Comparison of ENCODE assay signal across 8 cellular contexts in the genomic region with DNA sequence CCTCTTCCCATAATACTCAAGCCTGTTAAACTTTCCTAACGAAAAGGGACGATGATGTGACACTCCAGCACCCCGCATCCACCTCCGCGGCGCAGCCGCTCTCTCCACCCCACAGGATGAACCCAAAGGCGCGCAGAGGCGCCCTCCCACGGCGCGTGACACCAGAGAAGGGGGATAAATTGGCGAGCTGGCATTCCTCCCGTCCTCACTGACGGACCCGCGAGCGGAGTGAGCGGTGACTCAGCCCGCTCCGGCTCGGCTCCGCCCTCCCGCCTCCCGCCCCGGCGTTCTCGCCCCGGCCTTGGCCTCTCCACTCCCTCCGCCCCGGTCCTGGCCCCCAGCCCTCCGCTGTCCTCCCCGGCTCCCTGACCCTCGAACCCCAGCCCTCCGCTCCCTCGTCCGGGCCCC. TPM values are rescaled to one million over a fixed set of nuclear protein-coding genes. Genes with fewer than 3 reads are reported as not detected.
A peak's percentile ranks its signal among the peaks of the same experiment; 100 is the strongest.
DNase-seq lines count a peak whose midpoint lies in the region; ATAC-seq and TF ChIP-seq lines count a peak whose summit lies in the region.

No MANE protein-coding gene starts in this region.

- H3K36me3 ChIP-seq in BE2C = peaks cover 5% of the 10 kb centered on the region

- peak; percentile 13; the same call in 1 of the 2 replicates for TF ChIP-seq CTCF in BE2C (IDR thresholded peaks at IDR 0.05; ENCODE audit: low read depth, low read length)

- peak; percentile 89 for DNase-seq in BE2C
- peak; percentile 40 for DNase-seq in NCI-H510A treated with DMSO at 0.1 percent for 48 hours (lab: John Stamatoyannopoulos, UW)
- DNase-seq in activated CD8-positive, alpha-beta T cell treated with anti-CD3 and anti-CD28 coated beads, Interleukin-2, amount 10 ng/mL, durations not matched to agents 7 days and 5 days = peak; percentile 65
- peak; percentile 39 to 51 (median 48) for DNase-seq in effector memory CD8-positive, alpha-beta T cell
- peak; percentile 96 for DNase-seq in mesenteric fat pad (ENCODE audit: low spot score)
- peak; percentile 23 for DNase-seq in stimulated activated CD8-positive, alpha-beta memory T cell treated with anti-CD3 and anti-CD28 coated beads, Interleukin-15, amount 100 ng/mL, for 1 hour (ENCODE audit: low read depth)

- H3K4me3 ChIP-seq in BE2C (ENCODE audit: low read depth, low read length) = peak overlapping the region; percentile 82

- no peaks in the 10 kb centered on the region for H3K27me3 Mint-ChIP-seq in activated CD8-positive, alpha-beta T cell treated with anti-CD3 and anti-CD28 coated beads, Interleukin-2, amount 10 ng/mL, durations not matched to agents 7 days and 5 days (ENCODE audit: low read depth)
- peaks cover 0 to 1% of the 10 kb centered on the region in 2 donors for H3K27me3 Mint-ChIP-seq in effector memory CD8-positive, alpha-beta T cell

- no peaks in the 10 kb centered on the region for H3K27me3 ChIP-seq in BE2C

- no peaks in the 10 kb centered on the region for H3K9me3 Mint-ChIP-seq in activated CD8-positive, alpha-beta T cell treated with anti-CD3 and anti-CD28 coated beads, Interleukin-2, amount 10 ng/mL, durations not matched to agents 7 days and 5 days (ENCODE audit: insufficient read depth)
- H3K9me3 Mint-ChIP-seq in effector memory CD8-positive, alpha-beta T cell = no peaks in the 10 kb centered on the region

- ATAC-seq in GM18909 (IDR thresholded peaks at IDR 0.05; ENCODE audit: poor library complexity, unreplicated experiment) = peak; percentile 41
- peak; percentile 49 for ATAC-seq in HG03196 (IDR thresholded peaks at IDR 0.05; ENCODE audit: unreplicated experiment)
- peak; percentile 81 for ATAC-seq in activated CD8-positive, alpha-beta T cell treated with anti-CD3 and anti-CD28 coated beads, Interleukin-2, amount 10 ng/mL, durations not matched to agents 7 days and 5 days
- ATAC-seq in effector memory CD8-positive, alpha-beta T cell (replicated peaks) = peak; percentile 67

- peak overlapping the region; percentile 96 for H3K4me3 Mint-ChIP-seq in activated CD8-positive, alpha-beta T cell treated with anti-CD3 and anti-CD28 coated beads, Interleukin-2, amount 10 ng/mL, durations not matched to agents 7 days and 5 days
- H3K4me3 Mint-ChIP-seq in effector memory CD8-positive, alpha-beta T cell = peak overlapping the region; percentile 94 to 96

- peaks cover 6% of the 10 kb centered on the region for H3K4me1 ChIP-seq in BE2C

- CTCF ChIA-PET in activated CD8-positive, alpha-beta T cell treated with anti-CD3 and anti-CD28 coated beads, Interleukin-2, amount 10 ng/mL, durations not matched to agents 7 days and 5 days (lab: Charles Lee) = no interaction called here

- POLR2A ChIA-PET in activated CD8-positive, alpha-beta T cell treated with anti-CD3 and anti-CD28 coated beads, Interleukin-2, amount 10 ng/mL, durations not matched to agents 7 days and 5 days (lab: Charles Lee) = interaction anchor here (1.1 to 1.6 kb wide), 4 partner anchors 14 to 23 kb away, joined by 3 to 4 read pairs (median 3); no protein-coding TSS in a partner anchor

- peaks cover 21% of the 10 kb centered on the region for H3K36me3 Mint-ChIP-seq in activated CD8-positive, alpha-beta T cell treated with anti-CD3 and anti-CD28 coated beads, Interleukin-2, amount 10 ng/mL, durations not matched to agents 7 days and 5 days (ENCODE audit: low read depth)
- H3K36me3 Mint-ChIP-seq in effector memory CD8-positive, alpha-beta T cell (ENCODE audit: insufficient read depth) = peaks cover 12% of the 10 kb centered on the region

- peak overlapping the region; percentile 93 for H3K27ac Mint-ChIP-seq in activated CD8-positive, alpha-beta T cell treated with anti-CD3 and anti-CD28 coated beads, Interleukin-2, amount 10 ng/mL, durations not matched to agents 7 days and 5 days
- peak overlapping the region; percentile 91 to 98 for H3K27ac Mint-ChIP-seq in effector memory CD8-positive, alpha-beta T cell

- no peaks in the 10 kb centered on the region for H3K9me3 ChIP-seq in BE2C

- peaks cover 41% of the 10 kb centered on the region for H3K4me1 Mint-ChIP-seq in activated CD8-positive, alpha-beta T cell treated with anti-CD3 and anti-CD28 coated beads, Interleukin-2, amount 10 ng/mL, durations not matched to agents 7 days and 5 days (ENCODE audit: low read depth)
- peaks cover 28 to 29% of the 10 kb centered on the region in 2 donors for H3K4me1 Mint-ChIP-seq in effector memory CD8-positive, alpha-beta T cell (ENCODE audit: low read depth in 2 of 2)

RNA-seq across cellular contexts. Expression of a gene that starts 0.6 kb away (rescaled TPM):
- polyA plus RNA-seq in BE2C (2012; ENCODE audit: insufficient read depth, insufficient read length, low read depth) = 59.4 TPM
- 10 to 100 TPM; 57.4 to 66.5 TPM for total RNA-seq in activated CD8-positive, alpha-beta T cell treated with anti-CD3 and anti-CD28 coated beads, Interleukin-2, amount 10 ng/mL, durations not matched to agents 7 days and 5 days
- 27.3 TPM for total RNA-seq in mesenteric fat pad

Comparison
In these comparisons a context has a peak if more than half of its experiments do, and no peak if none do; other contexts are left out.
1. Peak in every context shown above with its lines: DNase-seq, ATAC-seq and H3K4me3 ChIP-seq.
2. DNase-seq: peak in every context shown above with its lines; median percentile 96 in mesenteric fat pad; 89 in BE2C; 65 in activated CD8-positive, alpha-beta T cell treated with anti-CD3 and anti-CD28 coated beads, Interleukin-2, amount 10 ng/mL, durations not matched to agents 7 days and 5 days; 48 in effector memory CD8-positive, alpha-beta T cell; 40 in NCI-H510A treated with DMSO at 0.1 percent for 48 hours; 23 in stimulated activated CD8-positive, alpha-beta memory T cell treated with anti-CD3 and anti-CD28 coated beads, Interleukin-15, amount 100 ng/mL, for 1 hour.